In the genomic region with DNA sequence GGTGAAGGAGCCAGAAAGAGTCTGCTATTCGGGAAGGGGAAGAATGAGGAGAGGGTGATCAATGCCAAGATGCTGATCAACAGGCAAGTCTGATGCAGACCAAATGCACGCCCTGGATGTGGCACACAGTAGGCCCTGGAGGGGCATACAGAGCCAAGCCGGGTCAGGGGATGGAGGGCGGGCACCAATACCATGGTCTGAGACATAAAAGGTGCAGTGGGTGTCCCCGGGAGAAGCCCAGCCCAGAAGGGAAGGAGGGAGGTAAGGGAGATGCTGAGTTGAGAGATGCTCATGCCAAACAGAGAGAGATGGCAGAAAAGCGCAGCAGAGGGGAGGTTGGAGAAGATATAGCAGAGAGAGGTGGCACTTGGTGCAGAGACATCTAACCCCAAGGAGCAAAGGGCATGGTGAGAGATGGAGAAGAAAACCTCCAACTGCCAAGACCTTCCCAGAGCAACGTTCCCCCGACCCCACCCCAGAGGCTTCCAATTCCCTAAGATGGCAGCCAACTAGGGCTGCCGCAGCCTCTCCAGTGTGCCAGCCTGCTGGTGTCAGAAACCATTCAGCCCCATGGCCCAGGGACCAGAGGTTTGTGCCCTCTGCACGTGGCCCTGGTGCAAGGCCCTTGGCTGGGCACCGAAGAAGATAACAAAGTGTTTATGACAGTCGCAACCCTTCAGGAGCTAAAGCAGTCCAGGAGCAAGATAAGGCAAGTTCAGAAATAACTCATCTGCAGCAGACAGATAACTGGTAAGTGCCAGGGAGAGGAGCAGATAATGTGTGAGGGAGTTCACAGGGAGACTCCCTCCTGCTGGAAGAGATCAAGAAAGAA, we compare ENCODE assay signal across 25 cellular contexts.
A peak's percentile ranks its signal among the peaks of the same experiment; 100 is the strongest.
DNase-seq lines count a peak whose midpoint lies in the region; ATAC-seq and TF ChIP-seq lines count a peak whose summit lies in the region.
"Had no signal": no experiment of that assay in that cellular context is flagged by ENCODE, and none has a peak within 500 bp of the region (broad histone marks: within the 10 kb centered on the region; RNA-seq: fewer than 3 reads in every experiment).

No MANE protein-coding gene starts in this region.

- intact Hi-C loops in MCF 10A (cut with micrococcal nuclease) = no loop called here

- peaks cover 7% of the 10 kb centered on the region for H3K9me3 Mint-ChIP-seq in activated naive CD4-positive, alpha-beta T cell treated with anti-CD3 and anti-CD28 coated beads, Interleukin-2, amount 50 U/mL, for 24 hours
- H3K9me3 Mint-ChIP-seq in mesothelial cell of epicardium (peaks cover 11% of the 10 kb centered on the region), MCF 10A (ENCODE audit: unreplicated experiment) (peaks cover 18% of the 10 kb centered on the region)

- POLR2A ChIA-PET in MCF 10A (lab: Yijun Ruan, JAX) = no interaction called here

- ATAC-seq in GM18909 (IDR thresholded peaks at IDR 0.05; ENCODE audit: poor library complexity, unreplicated experiment) (no peak), HG02798 (IDR thresholded peaks at IDR 0.05; ENCODE audit: poor library complexity, unreplicated experiment) (no peak)
- ATAC-seq: activated T-cell treated with anti-CD3 and anti-CD28 coated beads, Interleukin-2, amount 50 U/mL, for 4 hours; body of pancreas; HCT116; WTC11 had no signal

- CTCF ChIA-PET in MCF 10A (lab: Yijun Ruan, JAX) = interaction anchor here (0.9 kb wide), 1 partner anchor 34 kb away, joined by 6 read pairs; no protein-coding TSS in a partner anchor

- no peak for DNase-seq in activated naive CD4-positive, alpha-beta T cell treated with Interleukin-2 at 50 U/mL for 16 hours
- peak; percentile 93 to 98 for DNase-seq in erythroblast (lab: John Stamatoyannopoulos, UW)
- DNase-seq in mesothelial cell of epicardium (ENCODE audit: low spot score in 2 of 2, unreplicated experiment in 2 of 2) = no peak
- DNase-seq in MCF 10A (ENCODE audit: unreplicated experiment) = no peak
- no peak for DNase-seq in NCI-H2196 (lab: John Stamatoyannopoulos, UW; ENCODE audit: unreplicated experiment)
- DNase-seq: activated CD4-positive, alpha-beta T cell treated with anti-CD3 and anti-CD28 coated beads, Interleukin-2, amount 10 ng/mL, durations not matched to agents 7 days and 5 days; activated naive CD4-positive, alpha-beta T cell; activated T-cell treated with anti-CD3 and anti-CD28 coated beads, Interleukin-2, amount 50 U/mL, for 4 hours; body of pancreas; DMS79 treated with DMSO at 0.1 percent for 48 hours; foreskin melanocyte; GDM1; NCI-H1048; NCI-H1694; NCI-H82; stimulated activated CD4-positive, alpha-beta T cell treated with anti-CD3 and anti-CD28 coated beads, Interleukin-4, amount 100 ng/mL, for 4 hours; T-helper 9 cell; trophoblast cell had no signal

- H3K27ac Mint-ChIP-seq in activated naive CD4-positive, alpha-beta T cell treated with anti-CD3 and anti-CD28 coated beads, Interleukin-2, amount 50 U/mL, for 24 hours = peak overlapping the region; percentile 39
- peak overlapping the region; percentile 11 for H3K27ac Mint-ChIP-seq in mesothelial cell of epicardium
- H3K27ac Mint-ChIP-seq in MCF 10A (ENCODE audit: low read depth, unreplicated experiment) = no peak overlapping the region
- H3K27ac Mint-ChIP-seq: activated CD4-positive, alpha-beta T cell treated with anti-CD3 and anti-CD28 coated beads, Interleukin-2, amount 10 ng/mL, durations not matched to agents 7 days and 5 days; CD14-positive monocyte; IgD-negative memory B cell; WTC11 had no signal

- no peaks in the 10 kb centered on the region for H3K4me1 Mint-ChIP-seq in activated naive CD4-positive, alpha-beta T cell treated with anti-CD3 and anti-CD28 coated beads, Interleukin-2, amount 50 U/mL, for 24 hours
- H3K4me1 Mint-ChIP-seq in mesothelial cell of epicardium = peaks cover 45% of the 10 kb centered on the region
- no peaks in the 10 kb centered on the region for H3K4me1 Mint-ChIP-seq in MCF 10A (ENCODE audit: insufficient read depth, unreplicated experiment)
- H3K4me1 Mint-ChIP-seq: activated CD4-positive, alpha-beta T cell treated with anti-CD3 and anti-CD28 coated beads, Interleukin-2, amount 10 ng/mL, durations not matched to agents 7 days and 5 days; CD14-positive monocyte; WTC11 had no signal

- TF ChIP-seq CTCF in mesothelial cell of epicardium (IDR thresholded peaks at IDR 0.05; ENCODE audit: unreplicated experiment) = no peak
- no peak for TF ChIP-seq CTCF in MCF 10A (IDR thresholded peaks at IDR 0.05; ENCODE audit: unreplicated experiment)

- TF ChIP-seq POLR2A in erythroblast (IDR thresholded peaks at IDR 0.05; ENCODE audit: low read length) = peak; percentile 41

- H3K4me3 Mint-ChIP-seq in activated naive CD4-positive, alpha-beta T cell treated with anti-CD3 and anti-CD28 coated beads, Interleukin-2, amount 50 U/mL, for 24 hours = no peak overlapping the region
- H3K4me3 Mint-ChIP-seq in mesothelial cell of epicardium = no peak overlapping the region
- no peak overlapping the region for H3K4me3 Mint-ChIP-seq in MCF 10A (ENCODE audit: unreplicated experiment)
- H3K4me3 Mint-ChIP-seq: activated CD4-positive, alpha-beta T cell treated with anti-CD3 and anti-CD28 coated beads, Interleukin-2, amount 10 ng/mL, durations not matched to agents 7 days and 5 days; activated T-cell treated with anti-CD3 and anti-CD28 coated beads, Interleukin-2, amount 50 U/mL, for 4 hours; CD14-positive monocyte; WTC11 had no signal

- peaks cover 2% of the 10 kb centered on the region for H3K36me3 Mint-ChIP-seq in activated naive CD4-positive, alpha-beta T cell treated with anti-CD3 and anti-CD28 coated beads, Interleukin-2, amount 50 U/mL, for 24 hours
- H3K36me3 Mint-ChIP-seq in mesothelial cell of epicardium = peaks cover 2% of the 10 kb centered on the region
- no peaks in the 10 kb centered on the region for H3K36me3 Mint-ChIP-seq in MCF 10A (ENCODE audit: insufficient read depth, unreplicated experiment)
- H3K36me3 Mint-ChIP-seq: CD14-positive monocyte had no signal

- no TSS peak for BruUV-seq in MCF 10A (replicated peaks; lab: Mats Ljungman, UMichigan)

- H3K27me3 Mint-ChIP-seq in activated naive CD4-positive, alpha-beta T cell treated with anti-CD3 and anti-CD28 coated beads, Interleukin-2, amount 50 U/mL, for 24 hours = no peaks in the 10 kb centered on the region
- H3K27me3 Mint-ChIP-seq in mesothelial cell of epicardium (ENCODE audit: low read depth) (no peaks in the 10 kb centered on the region), MCF 10A (ENCODE audit: insufficient read depth, unreplicated experiment) (peaks cover 12% of the 10 kb centered on the region)

Comparison
In these comparisons a context has a peak if more than half of its experiments do, and no peak if none do; other contexts are left out.
1. DNase-seq: peak in erythroblast (2 of 2); none in activated naive CD4-positive, alpha-beta T cell treated with Interleukin-2 at 50 U/mL for 16 hours (single experiment), mesothelial cell of epicardium (0 of 2), MCF 10A (single experiment) and NCI-H2196 (single experiment).